Comparison of ENCODE assay signal across 8 cellular contexts in the genomic region with DNA sequence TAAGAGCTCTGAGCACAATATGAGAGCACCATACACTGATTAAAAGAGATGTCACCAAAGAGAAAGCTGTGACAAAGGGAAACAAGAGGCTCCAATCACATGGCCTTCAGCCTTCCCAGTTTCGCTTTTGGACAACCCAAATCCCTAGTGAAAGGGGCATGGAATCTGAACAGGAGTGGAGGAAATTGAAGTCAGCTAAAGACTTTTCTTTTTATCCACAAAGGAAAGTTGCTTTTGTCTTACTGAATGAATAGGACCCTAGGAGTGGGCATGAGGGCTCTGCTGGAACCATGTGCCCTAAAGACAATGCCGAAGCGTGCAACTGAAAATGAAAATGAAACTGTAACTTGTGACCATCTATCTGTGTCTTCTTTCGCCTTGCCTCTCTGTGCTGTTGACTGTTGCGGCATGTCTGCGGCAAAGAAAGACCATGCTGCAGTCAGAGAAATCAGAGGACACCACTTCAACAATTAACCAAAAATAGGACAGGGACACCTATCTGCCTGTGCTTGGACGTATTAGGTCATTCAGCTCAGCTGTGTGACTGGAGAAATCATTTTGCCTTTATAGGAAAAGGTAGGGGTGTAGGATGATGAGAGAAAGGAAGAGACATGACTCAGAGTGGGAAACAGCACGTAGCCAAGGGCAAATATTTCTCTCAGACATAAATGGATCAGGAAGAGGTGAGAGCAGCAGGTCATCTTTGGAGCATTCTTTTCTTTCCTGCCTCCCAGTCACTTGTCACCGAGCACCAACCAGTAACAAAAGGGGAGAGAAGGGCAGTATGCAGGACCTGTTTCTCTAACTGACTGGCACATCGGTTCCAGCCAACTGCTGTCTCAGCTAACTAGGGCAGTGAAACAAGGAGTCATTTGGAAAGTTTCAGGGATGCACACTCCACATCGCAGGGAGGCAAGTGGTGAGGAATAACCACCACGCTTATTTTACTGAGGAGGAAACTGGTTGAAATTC. TPM values are rescaled to one million over a fixed set of nuclear protein-coding genes. Genes with fewer than 3 reads are reported as not detected.
DNase-seq lines count a peak whose midpoint lies in the region; ATAC-seq, FAIRE-seq and TF ChIP-seq lines count a peak whose summit lies in the region.

No MANE protein-coding gene starts in this region.

- CTCF ChIA-PET in activated naive CD4-positive, alpha-beta T cell treated with anti-CD3 and anti-CD28 coated beads, Interleukin-2, amount 10 ng/mL, durations not matched to agents 7 days and 5 days (lab: Charles Lee): interaction anchor here (0.8 kb wide), 1 partner anchor 15 kb away, joined by 3 read pairs; no protein-coding TSS in a partner anchor

- H3K27ac ChIP-seq in astrocyte (ENCODE audit: low read depth, low read length): peak overlapping the region; percentile 83
- H3K27ac ChIP-seq in left lung: peak overlapping the region; percentile 77 to 78
- H3K27ac ChIP-seq in transverse colon: peak overlapping the region; percentile 62 to 82 (median 70)

- in situ Hi-C loops in transverse colon (cut with MboI; ENCODE audit: low pct_ligation_motif_present in 1 of 4, low pct_unique_long_range_greater_than_20kb in 1 of 4, low sequenced_read_pairs in 3 of 4): no loop called here

- no peak overlapping the region for H3K27ac Mint-ChIP-seq in activated naive CD4-positive, alpha-beta T cell treated with anti-CD3 and anti-CD28 coated beads, Interleukin-2, amount 10 ng/mL, durations not matched to agents 7 days and 5 days
- peak overlapping the region; percentile 70 for H3K27ac Mint-ChIP-seq in astrocyte (ENCODE audit: unreplicated experiment)

- H4K20me1 ChIP-seq in astrocyte (ENCODE audit: insufficient read depth, low read length): no peaks in the 10 kb centered on the region

- H3K9me3 ChIP-seq in astrocyte (ENCODE audit: insufficient read depth, low read depth, low read length) (no peaks in the 10 kb centered on the region), left lung (no peaks in the 10 kb centered on the region), transverse colon (no peaks in the 10 kb centered on the region)

- H3K4me3 ChIP-seq in astrocyte (ENCODE audit: insufficient read depth, low read depth, low read length): peak overlapping the region; percentile 55
- H3K4me3 ChIP-seq in left lung: peak overlapping the region; percentile 10 to 38
- peak overlapping the region; percentile 1 to 38 (median 24) for H3K4me3 ChIP-seq in transverse colon

- intact Hi-C loops in left lung (cut with DNase I) (no loop called here), transverse colon (cut with DNase I; ENCODE audit: low total_unique reads) (no loop called here)

- peak overlapping the region; percentile 28 for H2AFZ ChIP-seq in astrocyte (ENCODE audit: low read depth, low read length)

- H3K4me2 ChIP-seq in astrocyte (ENCODE audit: low read length): peak overlapping the region; percentile 82

- peak overlapping the region; percentile 64 for H3K9ac ChIP-seq in astrocyte (ENCODE audit: low read length)

- TF ChIP-seq CTCF in astrocyte (IDR thresholded peaks at IDR 0.05; ENCODE audit: insufficient read depth, low read depth, low read length) (no peak), left lung (IDR thresholded peaks at IDR 0.05) (no peak), transverse colon (IDR thresholded peaks at IDR 0.05) (no peak)

- FAIRE-seq in astrocyte (lab: Jason Lieb, UNC): no peak

- H3K9me3 Mint-ChIP-seq in activated naive CD4-positive, alpha-beta T cell treated with anti-CD3 and anti-CD28 coated beads, Interleukin-2, amount 10 ng/mL, durations not matched to agents 7 days and 5 days: no peaks in the 10 kb centered on the region
- no peaks in the 10 kb centered on the region for H3K9me3 Mint-ChIP-seq in astrocyte (ENCODE audit: unreplicated experiment)

- H3K27me3 Mint-ChIP-seq in activated naive CD4-positive, alpha-beta T cell treated with anti-CD3 and anti-CD28 coated beads, Interleukin-2, amount 10 ng/mL, durations not matched to agents 7 days and 5 days: peaks cover 8% of the 10 kb centered on the region
- no peaks in the 10 kb centered on the region for H3K27me3 Mint-ChIP-seq in astrocyte (ENCODE audit: low read depth, unreplicated experiment)

- TF ChIP-seq POLR2A in transverse colon (IDR thresholded peaks at IDR 0.05): no peak

- peaks cover 11% of the 10 kb centered on the region for H3K4me1 Mint-ChIP-seq in activated naive CD4-positive, alpha-beta T cell treated with anti-CD3 and anti-CD28 coated beads, Interleukin-2, amount 10 ng/mL, durations not matched to agents 7 days and 5 days
- H3K4me1 Mint-ChIP-seq in astrocyte (ENCODE audit: low read depth, unreplicated experiment): peaks cover 22% of the 10 kb centered on the region

- H3K36me3 Mint-ChIP-seq in activated naive CD4-positive, alpha-beta T cell treated with anti-CD3 and anti-CD28 coated beads, Interleukin-2, amount 10 ng/mL, durations not matched to agents 7 days and 5 days: no peaks in the 10 kb centered on the region
- peaks cover 7% of the 10 kb centered on the region for H3K36me3 Mint-ChIP-seq in astrocyte (ENCODE audit: low read depth, unreplicated experiment)

- H3K36me3 ChIP-seq in astrocyte (ENCODE audit: insufficient read depth, low read length): peaks cover 10% of the 10 kb centered on the region
- H3K36me3 ChIP-seq in left lung: peaks cover 0 to 7% of the 10 kb centered on the region in 2 donors
- no peaks in the 10 kb centered on the region for H3K36me3 ChIP-seq in transverse colon

- H3K4me1 ChIP-seq in astrocyte (ENCODE audit: insufficient read depth, low read length): peaks cover 26% of the 10 kb centered on the region
- peaks cover 6 to 9% of the 10 kb centered on the region in 2 donors for H3K4me1 ChIP-seq in left lung
- peaks cover 0 to 15% (median 6%) of the 10 kb centered on the region in 4 donors for H3K4me1 ChIP-seq in transverse colon

- WGBS in transverse colon (ENCODE audit: low coverage in 1 of 2), 2 donors: 44 to 66% methylated on average over 10 to 12 of the region's 12 CpGs

- no peaks in the 10 kb centered on the region for H3K27me3 ChIP-seq in astrocyte (ENCODE audit: insufficient read depth, low read length)
- H3K27me3 ChIP-seq in left lung: no peaks in the 10 kb centered on the region
- peaks cover 4% of the 10 kb centered on the region for H3K27me3 ChIP-seq in transverse colon

- no peaks in the 10 kb centered on the region for H3K79me2 ChIP-seq in astrocyte (ENCODE audit: insufficient read depth, low read length)

- DNase-seq in activated naive CD4-positive, alpha-beta T cell treated with anti-CD3 and anti-CD28 coated beads, Interleukin-2, amount 10 ng/mL, durations not matched to agents 7 days and 5 days: peak; percentile 28
- DNase-seq in activated naive CD4-positive, alpha-beta T cell treated with anti-CD3 and anti-CD28 coated beads, Interleukin-2, amount 50 U/mL, for 16 hours: no peak
- DNase-seq in NCI-H187 (lab: John Stamatoyannopoulos, UW) (peak; percentile 16 to 77), astrocyte (ENCODE audit: low read depth) (peak; percentile 65), left lung (no peak), transverse colon (no peak), NCI-H2171 treated with DMSO at 0.1 percent for 48 hours (lab: John Stamatoyannopoulos, UW) (no peak)

- no peak for TF ChIP-seq EP300 in transverse colon (IDR thresholded peaks at IDR 0.05; ENCODE audit: low read depth)

- peak; percentile 99 for ATAC-seq in HG02642 (IDR thresholded peaks at IDR 0.05; ENCODE audit: poor library complexity, unreplicated experiment)
- ATAC-seq in left lung: peak; percentile 66

- peak overlapping the region; percentile 64 for H3K4me3 Mint-ChIP-seq in activated naive CD4-positive, alpha-beta T cell treated with anti-CD3 and anti-CD28 coated beads, Interleukin-2, amount 10 ng/mL, durations not matched to agents 7 days and 5 days
- H3K4me3 Mint-ChIP-seq in astrocyte (ENCODE audit: unreplicated experiment): no peak overlapping the region

RNA-seq across cellular contexts. Expression of a gene that starts 12.3 kb away (rescaled TPM):
- total RNA-seq in astrocyte (152 and 161 TPM in 2 replicates), left lung (100 to 1,000 TPM; 162 to 210 TPM), transverse colon (10 to 100 TPM in 3 of 4 donors, 1 to 10 TPM in 1; 4.1 to 28.3 (median 13.9) TPM)

RNA-seq across cellular contexts. Expression of a gene that starts 13.0 kb away (rescaled TPM):
- total RNA-seq in astrocyte (384 and 472 TPM in 2 replicates), left lung (100 to 1,000 TPM; 377 to 520 TPM), transverse colon (10 to 100 TPM; 52.2 to 73.8 (median 62.2) TPM)

Comparison
In these comparisons a context has a peak if more than half of its experiments do, and no peak if none do; other contexts are left out.
1. DNase-seq: peak in activated naive CD4-positive, alpha-beta T cell treated with anti-CD3 and anti-CD28 coated beads, Interleukin-2, amount 10 ng/mL, durations not matched to agents 7 days and 5 days (single experiment), NCI-H187 (2 of 2) and astrocyte (single experiment); none in activated naive CD4-positive, alpha-beta T cell treated with anti-CD3 and anti-CD28 coated beads, Interleukin-2, amount 50 U/mL, for 16 hours (single experiment), left lung (0 of 2), transverse colon (single experiment) and NCI-H2171 treated with DMSO at 0.1 percent for 48 hours (single experiment).
2. Peak in every context shown above with its lines, with median percentiles within 50 percentile points of each other: H3K27ac ChIP-seq and H3K4me3 ChIP-seq.